Comparison of ENCODE assay signal across 12 cellular contexts in genomic region chr2:63051795-63052333, GRCh38. TPM values are rescaled to one million over a fixed set of nuclear protein-coding genes. Genes with fewer than 3 reads are reported as not detected.
DNase-seq lines count a peak whose midpoint lies in the region; ATAC-seq and TF ChIP-seq lines count a peak whose summit lies in the region.
"Had no signal": no experiment of that assay in that cellular context is flagged by ENCODE, and none has a peak within 500 bp of the region (broad histone marks: within the 10 kb centered on the region; RNA-seq: fewer than 3 reads in every experiment).

No MANE protein-coding gene starts in this region.

- peaks cover 12% of the 10 kb centered on the region for H3K4me1 ChIP-seq in iPS-15b (ENCODE audit: control insufficient read depth, insufficient read depth, low read length)
- H3K4me1 ChIP-seq in smooth muscle cell (ENCODE audit: low read depth) = peaks cover 38% of the 10 kb centered on the region
- H3K4me1 ChIP-seq in colonic mucosa = peaks cover 34% of the 10 kb centered on the region

- H3K27ac ChIP-seq in SK-N-MC (no peak overlapping the region), smooth muscle cell (ENCODE audit: low read depth) (no peak overlapping the region), colonic mucosa (no peak overlapping the region)
- H3K27ac ChIP-seq: cardiac muscle cell had no signal

- H3F3A ChIP-seq in smooth muscle cell (ENCODE audit: low read depth) = no peaks in the 10 kb centered on the region

- 15% methylated on average over 33 of the region's 42 CpGs for WGBS in smooth muscle cell (ENCODE audit: low lambda C conversion rate)

- peak; percentile 18 for DNase-seq in activated CD4-positive, alpha-beta T cell treated with anti-CD3 and anti-CD28 coated beads for 48 hours
- no peak for DNase-seq in activated CD4-positive, alpha-beta T cell treated with anti-CD3 and anti-CD28 coated beads for 4 hours
- DNase-seq in SK-N-MC (ENCODE audit: low read depth, low spot score) (no peak), smooth muscle cell (lab: John Stamatoyannopoulos, UW; ENCODE audit: unreplicated experiment) (no peak), foreskin melanocyte (no peak), colonic mucosa (no peak)
- DNase-seq: NCI-H1048 had no signal

- intact Hi-C loops in colonic mucosa (cut with DNase I) = no loop called here

- no peak for ATAC-seq in GM21381 (IDR thresholded peaks at IDR 0.05; ENCODE audit: unreplicated experiment)

- no peaks in the 10 kb centered on the region for H3K79me2 ChIP-seq in smooth muscle cell (ENCODE audit: low read depth)

- TF ChIP-seq CTCF in smooth muscle cell (IDR thresholded peaks at IDR 0.05; ENCODE audit: borderline replicate concordance, insufficient read depth, poor library complexity, severe bottlenecking) = no peak
- no peak for TF ChIP-seq CTCF in colonic mucosa (IDR thresholded peaks at IDR 0.05)

- H2AFZ ChIP-seq in smooth muscle cell (ENCODE audit: low read depth) = no peak overlapping the region

- H3K4me3 ChIP-seq in SK-N-MC (peak overlapping the region; percentile 92), iPS-15b (ENCODE audit: low read depth, low read length) (peak overlapping the region; percentile 68), smooth muscle cell (no peak overlapping the region), colonic mucosa (no peak overlapping the region)

- H3K27me3 ChIP-seq in iPS-15b (ENCODE audit: control insufficient read depth, insufficient read depth, low read length) = peaks cover 93% of the 10 kb centered on the region
- peaks cover 100% of the 10 kb centered on the region for H3K27me3 ChIP-seq in smooth muscle cell (ENCODE audit: low read depth)
- peaks cover 97% of the 10 kb centered on the region for H3K27me3 ChIP-seq in colonic mucosa

- H3K9ac ChIP-seq in SK-N-MC (ENCODE audit: insufficient read length) = peak overlapping the region; percentile 78
- no peak overlapping the region for H3K9ac ChIP-seq in iPS-15b (ENCODE audit: low read depth, low read length)
- H3K9ac ChIP-seq in smooth muscle cell (ENCODE audit: low read depth) = no peak overlapping the region
- H3K9ac ChIP-seq in colonic mucosa (ENCODE audit: low read depth in 2 of 2, low read length in 2 of 2) = no peak overlapping the region

- H3K9me3 ChIP-seq in SK-N-MC (ENCODE audit: low read depth, low read length) (no peaks in the 10 kb centered on the region), iPS-15b (ENCODE audit: control insufficient read depth, insufficient read depth, low read length) (no peaks in the 10 kb centered on the region), smooth muscle cell (replicated peaks; ENCODE audit: low read depth) (no peaks in the 10 kb centered on the region), colonic mucosa (no peaks in the 10 kb centered on the region)

- peaks cover 37% of the 10 kb centered on the region for H4K20me1 ChIP-seq in smooth muscle cell (ENCODE audit: low read depth)

- H3K4me2 ChIP-seq in smooth muscle cell = peak overlapping the region; percentile 86

- H3K36me3 ChIP-seq in SK-N-MC (ENCODE audit: insufficient read depth, low read length) (peaks cover 29% of the 10 kb centered on the region; the same call in 1 of the 2 replicates), iPS-15b (ENCODE audit: control insufficient read depth, insufficient read depth, low read length) (no peaks in the 10 kb centered on the region), smooth muscle cell (ENCODE audit: low read depth) (no peaks in the 10 kb centered on the region), colonic mucosa (no peaks in the 10 kb centered on the region)
- H3K36me3 ChIP-seq: cardiac muscle cell had no signal

RNA-seq across cellular contexts. Expression of gene OTX1, which starts 1.2 kb away (rescaled TPM):
- total RNA-seq in smooth muscle cell = not detected in 2 replicates
- 0.35 TPM in 1 of 2 replicates, not detected in the other for polyA plus RNA-seq in smooth muscle cell
- total RNA-seq in colonic mucosa = not detected
- total RNA-seq: glomerular endothelial cell, urinary bladder had no signal
- polyA plus RNA-seq: cardiac muscle cell, urinary bladder had no signal

Comparison
In these comparisons a context has a peak if more than half of its experiments do, and no peak if none do; other contexts are left out.
1. H3K4me3 ChIP-seq: peak in SK-N-MC (single experiment) and iPS-15b (single experiment); none in smooth muscle cell (single experiment) and colonic mucosa (single experiment).